ENCODE assay signal across 15 cellular contexts in the genomic region with DNA sequence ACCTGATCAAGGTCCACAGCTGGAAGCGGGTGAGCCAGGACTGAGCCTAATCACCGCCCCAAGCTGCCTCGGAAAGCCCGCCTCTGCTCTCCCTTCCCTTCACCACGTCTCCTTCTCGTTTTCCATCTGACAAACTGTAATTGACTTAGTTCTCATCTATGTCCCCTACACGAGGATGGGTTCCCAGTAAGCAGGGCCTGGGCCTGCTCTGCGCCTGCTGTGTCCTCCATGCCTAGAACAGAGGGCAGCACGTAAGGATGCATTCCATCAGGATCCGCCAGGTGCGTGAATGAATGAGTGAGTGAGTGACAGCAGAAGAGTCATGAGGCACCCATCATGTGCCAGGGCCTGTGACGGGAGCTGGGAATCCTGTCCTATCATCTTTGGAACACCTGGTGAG.
A peak's percentile ranks its signal among the peaks of the same experiment; 100 is the strongest.
DNase-seq lines count a peak whose midpoint lies in the region; ATAC-seq, FAIRE-seq and TF ChIP-seq lines count a peak whose summit lies in the region.
"Had no signal": no experiment of that assay in that cellular context is flagged by ENCODE, and none has a peak within 500 bp of the region (broad histone marks: within the 10 kb centered on the region; RNA-seq: fewer than 3 reads in every experiment).

No MANE protein-coding gene starts in this region.

- no peak overlapping the region for H3K4me3 Mint-ChIP-seq in activated CD8-positive, alpha-beta T cell treated with anti-CD3 and anti-CD28 coated beads, Interleukin-2, amount 10 ng/mL, durations not matched to agents 7 days and 5 days
- no peak overlapping the region for H3K4me3 Mint-ChIP-seq in activated CD8-positive, alpha-beta T cell treated with anti-CD3 and anti-CD28 coated beads for 36 hours
- H3K4me3 Mint-ChIP-seq in astrocyte (ENCODE audit: unreplicated experiment), result peak overlapping the region; percentile 14
- H3K4me3 Mint-ChIP-seq in osteocyte (ENCODE audit: unreplicated experiment), result no peak overlapping the region
- H3K4me3 Mint-ChIP-seq: B cell; CD4-positive, alpha-beta T cell; H9 had no signal

- POLR2A ChIA-PET in activated CD8-positive, alpha-beta T cell treated with anti-CD3 and anti-CD28 coated beads, Interleukin-2, amount 10 ng/mL, durations not matched to agents 7 days and 5 days (lab: Charles Lee), result no interaction called here
- POLR2A ChIA-PET in activated CD8-positive, alpha-beta T cell treated with anti-CD3 and anti-CD28 coated beads for 36 hours (lab: Charles Lee), result no interaction called here

- H3K9ac ChIP-seq in astrocyte (ENCODE audit: low read length), result no peak overlapping the region

- H3K27ac ChIP-seq in astrocyte (ENCODE audit: low read depth, low read length), result no peak overlapping the region

- peaks cover 18% of the 10 kb centered on the region for H3K4me1 Mint-ChIP-seq in activated CD8-positive, alpha-beta T cell treated with anti-CD3 and anti-CD28 coated beads, Interleukin-2, amount 10 ng/mL, durations not matched to agents 7 days and 5 days (ENCODE audit: low read depth)
- H3K4me1 Mint-ChIP-seq in activated CD8-positive, alpha-beta T cell treated with anti-CD3 and anti-CD28 coated beads for 36 hours (ENCODE audit: low read depth), result no peaks in the 10 kb centered on the region
- H3K4me1 Mint-ChIP-seq in astrocyte (ENCODE audit: low read depth, unreplicated experiment), result peaks cover 9% of the 10 kb centered on the region
- H3K4me1 Mint-ChIP-seq in osteocyte (ENCODE audit: unreplicated experiment), result no peaks in the 10 kb centered on the region
- H3K4me1 Mint-ChIP-seq: B cell had no signal

- no peaks in the 10 kb centered on the region for H3K36me3 ChIP-seq in H7 (replicated peaks; ENCODE audit: control insufficient read depth, insufficient read depth, low read length)
- H3K36me3 ChIP-seq in astrocyte (ENCODE audit: insufficient read depth, low read length), result no peaks in the 10 kb centered on the region

- intact Hi-C loops in activated CD8-positive, alpha-beta T cell treated with anti-CD3 and anti-CD28 coated beads for 36 hours (cut with micrococcal nuclease), result no loop called here

- no peak overlapping the region for H3K4me3 ChIP-seq in H7 (ENCODE audit: insufficient read depth, low read depth, low read length)
- no peak overlapping the region for H3K4me3 ChIP-seq in astrocyte (ENCODE audit: insufficient read depth, low read depth, low read length)

- ATAC-seq in activated CD8-positive, alpha-beta T cell treated with anti-CD3 and anti-CD28 coated beads, Interleukin-2, amount 10 ng/mL, durations not matched to agents 7 days and 5 days, result no peak
- no peak for ATAC-seq in activated CD8-positive, alpha-beta T cell treated with anti-CD3 and anti-CD28 coated beads for 36 hours
- ATAC-seq in left lobe of liver, result no peak

- no peaks in the 10 kb centered on the region for H3K79me2 ChIP-seq in astrocyte (ENCODE audit: insufficient read depth, low read length)

- CTCF ChIA-PET in activated CD8-positive, alpha-beta T cell treated with anti-CD3 and anti-CD28 coated beads, Interleukin-2, amount 10 ng/mL, durations not matched to agents 7 days and 5 days (lab: Charles Lee), result interaction anchor here (0.6 kb wide), 1 partner anchor 137 kb away, joined by 3 read pairs; no protein-coding TSS in a partner anchor
- CTCF ChIA-PET in activated CD8-positive, alpha-beta T cell treated with anti-CD3 and anti-CD28 coated beads for 36 hours (lab: Charles Lee), result no interaction called here

- peaks cover 2% of the 10 kb centered on the region; the same call in 1 of the 2 replicates for H3K27me3 ChIP-seq in H7 (ENCODE audit: control insufficient read depth, insufficient read depth, low read length)
- no peaks in the 10 kb centered on the region for H3K27me3 ChIP-seq in astrocyte (ENCODE audit: insufficient read depth, low read length)

- FAIRE-seq in astrocyte (lab: Jason Lieb, UNC), result no peak
- FAIRE-seq: A204.1 had no signal

- H3K27me3 Mint-ChIP-seq in activated CD8-positive, alpha-beta T cell treated with anti-CD3 and anti-CD28 coated beads, Interleukin-2, amount 10 ng/mL, durations not matched to agents 7 days and 5 days (ENCODE audit: low read depth), result peaks cover 5% of the 10 kb centered on the region
- H3K27me3 Mint-ChIP-seq in activated CD8-positive, alpha-beta T cell treated with anti-CD3 and anti-CD28 coated beads for 36 hours, result peaks cover 7% of the 10 kb centered on the region
- H3K27me3 Mint-ChIP-seq in astrocyte (ENCODE audit: low read depth, unreplicated experiment) (peaks cover 42% of the 10 kb centered on the region), osteocyte (ENCODE audit: unreplicated experiment) (peaks cover 3% of the 10 kb centered on the region)

- no peaks in the 10 kb centered on the region for H4K20me1 ChIP-seq in astrocyte (ENCODE audit: insufficient read depth, low read length)

- no peaks in the 10 kb centered on the region for H3K9me3 ChIP-seq in astrocyte (ENCODE audit: insufficient read depth, low read depth, low read length)

- no peaks in the 10 kb centered on the region for H3K9me3 Mint-ChIP-seq in activated CD8-positive, alpha-beta T cell treated with anti-CD3 and anti-CD28 coated beads, Interleukin-2, amount 10 ng/mL, durations not matched to agents 7 days and 5 days (ENCODE audit: insufficient read depth)
- no peaks in the 10 kb centered on the region for H3K9me3 Mint-ChIP-seq in activated CD8-positive, alpha-beta T cell treated with anti-CD3 and anti-CD28 coated beads for 36 hours
- H3K9me3 Mint-ChIP-seq in astrocyte (ENCODE audit: unreplicated experiment) (no peaks in the 10 kb centered on the region), osteocyte (ENCODE audit: unreplicated experiment) (no peaks in the 10 kb centered on the region)
- H3K9me3 Mint-ChIP-seq: CD4-positive, alpha-beta T cell; H9 had no signal

- no peak for DNase-seq in activated CD8-positive, alpha-beta T cell treated with anti-CD3 and anti-CD28 coated beads, Interleukin-2, amount 10 ng/mL, durations not matched to agents 7 days and 5 days
- no peak for DNase-seq in activated CD8-positive, alpha-beta T cell treated with anti-CD3 and anti-CD28 coated beads for 36 hours
- peak; percentile 14 for DNase-seq in H7
- DNase-seq in astrocyte (ENCODE audit: low read depth), result no peak
- DNase-seq in left lobe of liver (ENCODE audit: low spot score), result peak; percentile 11
- DNase-seq in osteocyte (ENCODE audit: extremely low spot score, unreplicated experiment), result no peak
- no peak for DNase-seq in NCI-H2227 treated with DMSO at 0.1 percent for 48 hours (lab: John Stamatoyannopoulos, UW)
- no peak for DNase-seq in H4 (ENCODE audit: low spot score)
- DNase-seq: C1 segment of cervical spinal cord, Calu3, DMS 273 treated with DMSO at 0.1 percent for 48 hours, H9 had no signal

- H3K27ac Mint-ChIP-seq in activated CD8-positive, alpha-beta T cell treated with anti-CD3 and anti-CD28 coated beads, Interleukin-2, amount 10 ng/mL, durations not matched to agents 7 days and 5 days, result peak overlapping the region; percentile 56
- no peak overlapping the region for H3K27ac Mint-ChIP-seq in activated CD8-positive, alpha-beta T cell treated with anti-CD3 and anti-CD28 coated beads for 36 hours
- H3K27ac Mint-ChIP-seq in astrocyte (ENCODE audit: unreplicated experiment), result no peak overlapping the region
- no peak overlapping the region for H3K27ac Mint-ChIP-seq in osteocyte (ENCODE audit: unreplicated experiment)
- H3K27ac Mint-ChIP-seq: B cell; CD4-positive, alpha-beta T cell; H9 had no signal

- H2AFZ ChIP-seq in astrocyte (ENCODE audit: low read depth, low read length), result no peak overlapping the region

- H3K36me3 Mint-ChIP-seq in activated CD8-positive, alpha-beta T cell treated with anti-CD3 and anti-CD28 coated beads, Interleukin-2, amount 10 ng/mL, durations not matched to agents 7 days and 5 days (ENCODE audit: low read depth), result no peaks in the 10 kb centered on the region
- no peaks in the 10 kb centered on the region for H3K36me3 Mint-ChIP-seq in activated CD8-positive, alpha-beta T cell treated with anti-CD3 and anti-CD28 coated beads for 36 hours (ENCODE audit: low read depth)
- H3K36me3 Mint-ChIP-seq in astrocyte (ENCODE audit: low read depth, unreplicated experiment) (no peaks in the 10 kb centered on the region), osteocyte (ENCODE audit: unreplicated experiment) (no peaks in the 10 kb centered on the region)

- no peak for TF ChIP-seq CTCF in activated CD8-positive, alpha-beta T cell treated with anti-CD3 and anti-CD28 coated beads for 36 hours (IDR thresholded peaks at IDR 0.05)
- TF ChIP-seq CTCF in astrocyte (IDR thresholded peaks at IDR 0.05; ENCODE audit: insufficient read depth, low read depth, low read length) (no peak), osteocyte (IDR thresholded peaks at IDR 0.05) (no peak)

- no peak overlapping the region for H3K4me2 ChIP-seq in astrocyte (ENCODE audit: low read length)

- no peaks in the 10 kb centered on the region for H3K4me1 ChIP-seq in astrocyte (ENCODE audit: insufficient read depth, low read length)

Comparison
In these comparisons a context has a peak if more than half of its experiments do, and no peak if none do; other contexts are left out.
1. DNase-seq: peak in H7 (single experiment) and left lobe of liver (single experiment); none in activated CD8-positive, alpha-beta T cell treated with anti-CD3 and anti-CD28 coated beads, Interleukin-2, amount 10 ng/mL, durations not matched to agents 7 days and 5 days (single experiment), activated CD8-positive, alpha-beta T cell treated with anti-CD3 and anti-CD28 coated beads for 36 hours (single experiment), astrocyte (single experiment), osteocyte (single experiment), NCI-H2227 treated with DMSO at 0.1 percent for 48 hours (single experiment) and H4 (single experiment).